11 cellular contexts compared by ENCODE assay signal in the genomic region with DNA sequence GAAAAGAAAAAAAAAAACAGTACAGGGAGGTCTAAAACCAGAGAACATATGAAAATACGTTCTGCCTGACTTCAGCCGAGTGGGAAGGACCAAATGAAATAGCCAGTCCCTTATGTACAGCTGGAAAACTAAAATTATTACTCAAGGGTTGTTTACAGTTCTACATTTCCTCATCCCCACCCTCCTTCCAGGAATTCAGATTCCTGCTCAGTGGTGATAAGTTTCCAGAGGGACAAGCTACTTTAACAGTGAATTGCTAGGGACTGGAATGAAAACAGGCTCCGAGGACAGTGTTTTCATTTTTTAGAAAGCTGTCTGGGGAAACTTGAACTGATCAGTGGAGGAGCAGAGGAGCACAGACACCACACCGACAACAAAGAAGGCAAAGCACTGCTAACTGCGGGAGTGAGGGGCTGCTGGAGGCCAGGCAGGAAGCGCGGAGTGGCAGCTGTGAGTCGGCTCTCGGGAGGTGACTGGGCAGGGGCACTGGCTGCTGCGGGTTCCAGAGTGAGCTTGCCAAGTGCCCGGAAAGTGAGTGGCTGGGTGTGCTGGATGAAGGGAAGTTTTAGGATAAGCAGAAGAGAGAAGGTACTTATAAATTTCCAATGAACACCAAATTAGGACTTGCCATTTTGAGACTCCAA.
DNase-seq lines count a peak whose midpoint lies in the region; ATAC-seq, FAIRE-seq and TF ChIP-seq lines count a peak whose summit lies in the region.
"Had no signal": no experiment of that assay in that cellular context is flagged by ENCODE, and none has a peak within 500 bp of the region (broad histone marks: within the 10 kb centered on the region; RNA-seq: fewer than 3 reads in every experiment).

No MANE protein-coding gene starts in this region.

- peak overlapping the region; percentile 78 for H3K27ac ChIP-seq in right cardiac atrium (ENCODE audit: low read length)
- peak overlapping the region in 2 of 4 donors; percentile 32 to 44 for H3K27ac ChIP-seq in pancreas

- H3K36me3 ChIP-seq in pancreas = peaks cover 0 to 60% (median 3%) of the 10 kb centered on the region in 3 donors

- H3K27ac Mint-ChIP-seq in activated naive CD8-positive, alpha-beta T cell treated with anti-CD3 and anti-CD28 coated beads, Interleukin-2, amount 50 U/mL, for 24 hours = peak overlapping the region; percentile 11

- peaks cover 15% of the 10 kb centered on the region for H3K36me3 Mint-ChIP-seq in activated naive CD8-positive, alpha-beta T cell treated with anti-CD3 and anti-CD28 coated beads, Interleukin-2, amount 50 U/mL, for 24 hours (ENCODE audit: low read depth)

- DNase-seq in AG20443 (ENCODE audit: low spot score) (peak; percentile 67), right cardiac atrium (peak; percentile 26 to 67 (median 64)), pancreas (no peak), NK-92 (lab: John Stamatoyannopoulos, UW; ENCODE audit: unreplicated experiment) (no peak), NCI-H82 treated with DMSO at 0.1 percent for 48 hours (lab: John Stamatoyannopoulos, UW; ENCODE audit: unreplicated experiment) (no peak), HPDE6-E6E7 (ENCODE audit: extremely low spot score) (no peak)
- DNase-seq in activated naive CD8-positive, alpha-beta T cell treated with anti-CD3 and anti-CD28 coated beads, Interleukin-2, amount 50 U/mL, for 24 hours = no peak
- DNase-seq: MM.1S; stimulated activated naive CD8-positive, alpha-beta T cell treated with anti-CD3 and anti-CD28 coated beads, Interleukin-15, amount 100 ng/mL, for 72 hours had no signal

- H3K4me3 Mint-ChIP-seq in activated naive CD8-positive, alpha-beta T cell treated with anti-CD3 and anti-CD28 coated beads, Interleukin-2, amount 50 U/mL, for 24 hours = no peak overlapping the region
- H3K4me3 Mint-ChIP-seq: CD14-positive monocyte; stimulated activated naive CD8-positive, alpha-beta T cell treated with anti-CD3 and anti-CD28 coated beads, Interleukin-15, amount 100 ng/mL, for 72 hours had no signal

- no peaks in the 10 kb centered on the region for H3K4me1 Mint-ChIP-seq in activated naive CD8-positive, alpha-beta T cell treated with anti-CD3 and anti-CD28 coated beads, Interleukin-2, amount 50 U/mL, for 24 hours
- H3K4me1 Mint-ChIP-seq: stimulated activated naive CD8-positive, alpha-beta T cell treated with anti-CD3 and anti-CD28 coated beads, Interleukin-15, amount 100 ng/mL, for 72 hours had no signal

- H3K4me1 ChIP-seq in right cardiac atrium (ENCODE audit: control insufficient read depth, insufficient read depth, low read length) (no peaks in the 10 kb centered on the region), pancreas (no peaks in the 10 kb centered on the region)

- H3K4me3 ChIP-seq in right cardiac atrium (ENCODE audit: low read length) (peak overlapping the region; percentile 9), pancreas (no peak overlapping the region)

- FAIRE-seq in pancreas (lab: Jason Lieb, UNC) = no peak

- ATAC-seq in activated naive CD8-positive, alpha-beta T cell treated with anti-CD3 and anti-CD28 coated beads, Interleukin-2, amount 50 U/mL, for 24 hours = no peak
- ATAC-seq in right cardiac atrium (peak; percentile 85 to 90), pancreas (peak in 3 of 4 donors; percentile 46 to 61 (median 61)), HG02763 (IDR thresholded peaks at IDR 0.05; ENCODE audit: unreplicated experiment) (no peak)
- ATAC-seq: stimulated activated naive CD8-positive, alpha-beta T cell treated with anti-CD3 and anti-CD28 coated beads, Interleukin-15, amount 100 ng/mL, for 72 hours had no signal

- no peaks in the 10 kb centered on the region for H3K9me3 Mint-ChIP-seq in activated naive CD8-positive, alpha-beta T cell treated with anti-CD3 and anti-CD28 coated beads, Interleukin-2, amount 50 U/mL, for 24 hours
- H3K9me3 Mint-ChIP-seq: stimulated activated naive CD8-positive, alpha-beta T cell treated with anti-CD3 and anti-CD28 coated beads, Interleukin-15, amount 100 ng/mL, for 72 hours had no signal

- H3K9me3 ChIP-seq in right cardiac atrium (ENCODE audit: control insufficient read depth, low read length) = no peaks in the 10 kb centered on the region
- no peaks in the 10 kb centered on the region for H3K9me3 ChIP-seq in pancreas

- no peak for TF ChIP-seq CTCF in pancreas (IDR thresholded peaks at IDR 0.05)

- intact Hi-C loops in right cardiac atrium (cut with DNase I) (loop anchor here in 3 of 4 donors (10.0 kb wide), 2 partner anchors 365 to 445 kb away; no protein-coding TSS in a partner anchor), pancreas (cut with DNase I) (loop anchor here in 1 of 3 donors (10.0 kb wide), 1 partner anchor 455 kb away; no protein-coding TSS in a partner anchor)

- H3K27me3 ChIP-seq in right cardiac atrium (ENCODE audit: control insufficient read depth, insufficient read depth) (no peaks in the 10 kb centered on the region), pancreas (no peaks in the 10 kb centered on the region)

- H3K27me3 Mint-ChIP-seq in activated naive CD8-positive, alpha-beta T cell treated with anti-CD3 and anti-CD28 coated beads, Interleukin-2, amount 50 U/mL, for 24 hours = no peaks in the 10 kb centered on the region
- H3K27me3 Mint-ChIP-seq: stimulated activated naive CD8-positive, alpha-beta T cell treated with anti-CD3 and anti-CD28 coated beads, Interleukin-15, amount 100 ng/mL, for 72 hours had no signal

- 25% methylated on average over 11 of the region's 11 CpGs for WGBS in right cardiac atrium
- 79 to 90% methylated on average over 11 of the region's 11 CpGs for WGBS in pancreas, 2 donors

Comparison
In these comparisons a context has a peak if more than half of its experiments do, and no peak if none do; other contexts are left out.
1. DNase-seq: peak in AG20443 (single experiment) and right cardiac atrium (3 of 3); none in activated naive CD8-positive, alpha-beta T cell treated with anti-CD3 and anti-CD28 coated beads, Interleukin-2, amount 50 U/mL, for 24 hours (single experiment), pancreas (0 of 6), NK-92 (single experiment), NCI-H82 treated with DMSO at 0.1 percent for 48 hours (single experiment) and HPDE6-E6E7 (single experiment).
2. ATAC-seq: peak in right cardiac atrium (2 of 2) and pancreas (3 of 4); none in activated naive CD8-positive, alpha-beta T cell treated with anti-CD3 and anti-CD28 coated beads, Interleukin-2, amount 50 U/mL, for 24 hours (single experiment) and HG02763 (single experiment).